12 cellular contexts compared by ENCODE assay signal in the genomic region with DNA sequence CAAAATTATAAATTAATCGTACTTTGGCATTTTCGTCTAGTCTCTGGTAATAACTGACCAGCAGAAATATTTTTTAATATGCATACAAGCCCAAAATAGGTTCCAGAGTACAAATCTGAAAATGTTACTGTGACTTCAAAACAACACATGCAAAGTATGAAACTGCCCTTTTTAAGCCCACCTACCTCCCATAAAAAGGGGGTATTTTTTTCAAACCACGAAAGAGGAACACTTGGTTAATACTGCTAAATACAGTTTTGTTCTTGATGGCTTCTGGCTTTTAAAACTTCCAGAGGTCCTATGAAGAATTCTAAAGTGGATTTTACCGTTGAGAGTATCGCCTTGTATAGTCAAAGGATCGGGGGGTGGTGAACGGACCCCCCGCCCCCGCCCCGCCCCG.
DNase-seq lines count a peak whose midpoint lies in the region; ATAC-seq lines count a peak whose summit lies in the region.
"Had no signal": no experiment of that assay in that cellular context is flagged by ENCODE, and none has a peak within 500 bp of the region (broad histone marks: within the 10 kb centered on the region; RNA-seq: fewer than 3 reads in every experiment).

No MANE protein-coding gene starts in this region.

- peak; percentile 35 for ATAC-seq in memory B cell (ENCODE audit: low read depth)
- no peak for ATAC-seq in GM18907 (IDR thresholded peaks at IDR 0.05; ENCODE audit: unreplicated experiment)

- no peaks in the 10 kb centered on the region for H3K27me3 Mint-ChIP-seq in activated naive CD4-positive, alpha-beta T cell treated with anti-CD3 and anti-CD28 coated beads for 36 hours (ENCODE audit: low read depth)
- no peaks in the 10 kb centered on the region for H3K27me3 Mint-ChIP-seq in activated naive CD8-positive, alpha-beta T cell treated with anti-CD3 and anti-CD28 coated beads for 36 hours
- H3K27me3 Mint-ChIP-seq in memory B cell: no peaks in the 10 kb centered on the region
- no peaks in the 10 kb centered on the region for H3K27me3 Mint-ChIP-seq in CD8-positive, alpha-beta memory T cell
- H3K27me3 Mint-ChIP-seq: CD4-positive, CD25-positive, alpha-beta regulatory T cell had no signal

- DNase-seq in activated naive CD4-positive, alpha-beta T cell treated with anti-CD3 and anti-CD28 coated beads for 36 hours: no peak
- DNase-seq in activated naive CD4-positive, alpha-beta T cell treated with anti-CD3 and anti-CD28 coated beads, Interleukin-2, amount 50 U/mL, for 16 hours: no peak
- no peak for DNase-seq in activated naive CD8-positive, alpha-beta T cell treated with anti-CD3 and anti-CD28 coated beads for 36 hours
- DNase-seq in memory B cell (ENCODE audit: low spot score in 2 of 2): no peak
- DNase-seq in CD8-positive, alpha-beta memory T cell: no peak
- no peak for DNase-seq in NCI-H748 (lab: John Stamatoyannopoulos, UW; ENCODE audit: unreplicated experiment)
- DNase-seq: ACHN; CD4-positive, CD25-positive, alpha-beta regulatory T cell; DMS79 had no signal

- no peaks in the 10 kb centered on the region for H3K27me3 ChIP-seq in CD8-positive, alpha-beta memory T cell (ENCODE audit: insufficient read depth, low read length, poor library complexity, severe bottlenecking)
- H3K27me3 ChIP-seq: BLaER1 treated with 17β-estradiol and CSF1 and Interleukin-3, amounts not matched to agents 10 nM and 100 nM had no signal

- peak overlapping the region; percentile 83 for H3K27ac Mint-ChIP-seq in activated naive CD4-positive, alpha-beta T cell treated with anti-CD3 and anti-CD28 coated beads for 36 hours
- H3K27ac Mint-ChIP-seq in activated naive CD8-positive, alpha-beta T cell treated with anti-CD3 and anti-CD28 coated beads for 36 hours: peak overlapping the region; percentile 38
- peak overlapping the region; percentile 50 for H3K27ac Mint-ChIP-seq in memory B cell
- no peak overlapping the region for H3K27ac Mint-ChIP-seq in CD8-positive, alpha-beta memory T cell
- H3K27ac Mint-ChIP-seq: CD4-positive, CD25-positive, alpha-beta regulatory T cell had no signal

- H3K27ac ChIP-seq in CD8-positive, alpha-beta memory T cell (ENCODE audit: low read depth, low read length): no peak overlapping the region

- no peak overlapping the region for H3K4me3 Mint-ChIP-seq in activated naive CD4-positive, alpha-beta T cell treated with anti-CD3 and anti-CD28 coated beads for 36 hours
- H3K4me3 Mint-ChIP-seq in activated naive CD8-positive, alpha-beta T cell treated with anti-CD3 and anti-CD28 coated beads for 36 hours: no peak overlapping the region
- no peak overlapping the region for H3K4me3 Mint-ChIP-seq in memory B cell
- H3K4me3 Mint-ChIP-seq in CD8-positive, alpha-beta memory T cell: no peak overlapping the region
- H3K4me3 Mint-ChIP-seq: CD4-positive, CD25-positive, alpha-beta regulatory T cell had no signal

- no peaks in the 10 kb centered on the region for H3K4me1 ChIP-seq in CD8-positive, alpha-beta memory T cell (ENCODE audit: insufficient read depth, low read length)

- H3K9me3 ChIP-seq in CD8-positive, alpha-beta memory T cell (ENCODE audit: low read length): no peaks in the 10 kb centered on the region
- H3K9me3 ChIP-seq: HAP-1 had no signal

- H3K4me1 Mint-ChIP-seq in activated naive CD4-positive, alpha-beta T cell treated with anti-CD3 and anti-CD28 coated beads for 36 hours (ENCODE audit: low read depth): peaks cover 35% of the 10 kb centered on the region
- H3K4me1 Mint-ChIP-seq in activated naive CD8-positive, alpha-beta T cell treated with anti-CD3 and anti-CD28 coated beads for 36 hours: peaks cover 31% of the 10 kb centered on the region
- H3K4me1 Mint-ChIP-seq in memory B cell: peaks cover 7% of the 10 kb centered on the region
- peaks cover 3% of the 10 kb centered on the region in 3 donors for H3K4me1 Mint-ChIP-seq in CD8-positive, alpha-beta memory T cell

- intact Hi-C loops in activated naive CD4-positive, alpha-beta T cell treated with anti-CD3 and anti-CD28 coated beads for 36 hours (cut with micrococcal nuclease): loop anchor here (1.0 kb wide), 1 partner anchor 9 kb away; no protein-coding TSS in a partner anchor

- CTCF ChIA-PET in activated naive CD4-positive, alpha-beta T cell treated with anti-CD3 and anti-CD28 coated beads for 36 hours (lab: Charles Lee): interaction anchor here (1.2 kb wide), 1 partner anchor 12 kb away, joined by 3 read pairs; no protein-coding TSS in a partner anchor
- CTCF ChIA-PET in CD8-positive, alpha-beta memory T cell (lab: Charles Lee): no interaction called here

- peaks cover 49% of the 10 kb centered on the region for H3K36me3 Mint-ChIP-seq in activated naive CD4-positive, alpha-beta T cell treated with anti-CD3 and anti-CD28 coated beads for 36 hours (ENCODE audit: low read depth)
- peaks cover 65% of the 10 kb centered on the region for H3K36me3 Mint-ChIP-seq in activated naive CD8-positive, alpha-beta T cell treated with anti-CD3 and anti-CD28 coated beads for 36 hours
- peaks cover 40% of the 10 kb centered on the region for H3K36me3 Mint-ChIP-seq in memory B cell
- H3K36me3 Mint-ChIP-seq in CD8-positive, alpha-beta memory T cell: peaks cover 15 to 94% (median 39%) of the 10 kb centered on the region in 3 donors

- H3K36me3 ChIP-seq in CD8-positive, alpha-beta memory T cell (ENCODE audit: insufficient read depth, low read length): peaks cover 92% of the 10 kb centered on the region

- H3K9me3 Mint-ChIP-seq in activated naive CD4-positive, alpha-beta T cell treated with anti-CD3 and anti-CD28 coated beads for 36 hours: no peaks in the 10 kb centered on the region
- H3K9me3 Mint-ChIP-seq in activated naive CD8-positive, alpha-beta T cell treated with anti-CD3 and anti-CD28 coated beads for 36 hours: no peaks in the 10 kb centered on the region
- no peaks in the 10 kb centered on the region for H3K9me3 Mint-ChIP-seq in memory B cell
- no peaks in the 10 kb centered on the region for H3K9me3 Mint-ChIP-seq in CD8-positive, alpha-beta memory T cell
- H3K9me3 Mint-ChIP-seq: CD4-positive, CD25-positive, alpha-beta regulatory T cell had no signal

- POLR2A ChIA-PET in CD8-positive, alpha-beta memory T cell (lab: Charles Lee): interaction anchor here (0.5 kb wide), 1 partner anchor 198 kb away, joined by 4 read pairs; no protein-coding TSS in a partner anchor

- no peak overlapping the region for H3K4me3 ChIP-seq in CD8-positive, alpha-beta memory T cell (ENCODE audit: low read length)
- H3K4me3 ChIP-seq: BLaER1 treated with 17β-estradiol and CSF1 and Interleukin-3, amounts not matched to agents 10 nM and 100 nM; HAP-1 had no signal

Comparison
In these comparisons a context has a peak if more than half of its experiments do, and no peak if none do; other contexts are left out.
1. H3K27ac Mint-ChIP-seq: peak in activated naive CD4-positive, alpha-beta T cell treated with anti-CD3 and anti-CD28 coated beads for 36 hours (single experiment), activated naive CD8-positive, alpha-beta T cell treated with anti-CD3 and anti-CD28 coated beads for 36 hours (single experiment) and memory B cell (single experiment); none in CD8-positive, alpha-beta memory T cell (0 of 8).